In genomic region chr2:64141711-64142405, GRCh38 we compare ENCODE assay signal across 8 cellular contexts. TPM values are rescaled to one million over a fixed set of nuclear protein-coding genes. Genes with fewer than 3 reads are reported as not detected.
DNase-seq lines count a peak whose midpoint lies in the region; ATAC-seq and TF ChIP-seq lines count a peak whose summit lies in the region.

No MANE protein-coding gene starts in this region.

- H3K27ac Mint-ChIP-seq in activated CD8-positive, alpha-beta memory T cell treated with anti-CD3 and anti-CD28 coated beads, Interleukin-2, amount 10 ng/mL, durations not matched to agents 7 days and 5 days = peak overlapping the region; percentile 97
- H3K27ac Mint-ChIP-seq in activated naive CD8-positive, alpha-beta T cell treated with anti-CD3 and anti-CD28 coated beads, Interleukin-2, amount 10 ng/mL, durations not matched to agents 7 days and 5 days = peak overlapping the region; percentile 93

- no peak for TF ChIP-seq CTCF in thoracic aorta (IDR thresholded peaks at IDR 0.05)

- DNase-seq in activated CD8-positive, alpha-beta memory T cell treated with anti-CD3 and anti-CD28 coated beads, Interleukin-2, amount 10 ng/mL, durations not matched to agents 7 days and 5 days = no peak
- no peak for DNase-seq in activated CD8-positive, alpha-beta memory T cell treated with anti-CD3 and anti-CD28 coated beads, Interleukin-2, amount 50 U/mL, for 4 hours
- DNase-seq in activated naive CD8-positive, alpha-beta T cell treated with anti-CD3 and anti-CD28 coated beads, Interleukin-2, amount 10 ng/mL, durations not matched to agents 7 days and 5 days = no peak
- peak; percentile 26 for DNase-seq in left kidney (ENCODE audit: low read depth, low spot score)
- no peak for DNase-seq in thoracic aorta (ENCODE audit: low spot score)
- DNase-seq in amniotic stem cell (lab: John Stamatoyannopoulos, UW) = no peak
- no peak for DNase-seq in aorta

- no peaks in the 10 kb centered on the region for H3K36me3 ChIP-seq in thoracic aorta
- no peaks in the 10 kb centered on the region for H3K36me3 ChIP-seq in aorta (ENCODE audit: control insufficient read depth in 1 of 2, insufficient read depth in 2 of 2, low read length in 1 of 2)

- H3K9me3 Mint-ChIP-seq in activated CD8-positive, alpha-beta memory T cell treated with anti-CD3 and anti-CD28 coated beads, Interleukin-2, amount 10 ng/mL, durations not matched to agents 7 days and 5 days (ENCODE audit: low read depth) = no peaks in the 10 kb centered on the region
- no peaks in the 10 kb centered on the region for H3K9me3 Mint-ChIP-seq in activated naive CD8-positive, alpha-beta T cell treated with anti-CD3 and anti-CD28 coated beads, Interleukin-2, amount 10 ng/mL, durations not matched to agents 7 days and 5 days

- H3K27me3 ChIP-seq in thoracic aorta (replicated peaks; ENCODE audit: insufficient read depth) = no peaks in the 10 kb centered on the region
- no peaks in the 10 kb centered on the region for H3K27me3 ChIP-seq in aorta (ENCODE audit: control insufficient read depth in 1 of 2, insufficient read depth in 2 of 2, low read length in 1 of 2)

- peaks cover 49% of the 10 kb centered on the region for H3K4me1 Mint-ChIP-seq in activated CD8-positive, alpha-beta memory T cell treated with anti-CD3 and anti-CD28 coated beads, Interleukin-2, amount 10 ng/mL, durations not matched to agents 7 days and 5 days
- H3K4me1 Mint-ChIP-seq in activated naive CD8-positive, alpha-beta T cell treated with anti-CD3 and anti-CD28 coated beads, Interleukin-2, amount 10 ng/mL, durations not matched to agents 7 days and 5 days = peaks cover 40% of the 10 kb centered on the region

- peaks cover 27 to 45% of the 10 kb centered on the region in 2 donors for H3K4me1 ChIP-seq in thoracic aorta (ENCODE audit: control insufficient read depth in 1 of 2, low read depth in 2 of 2)
- H3K4me1 ChIP-seq in aorta (ENCODE audit: control insufficient read depth in 1 of 2, insufficient read depth in 2 of 2, low read length in 2 of 2) = no peaks in the 10 kb centered on the region

- POLR2A ChIA-PET in activated naive CD8-positive, alpha-beta T cell treated with anti-CD3 and anti-CD28 coated beads, Interleukin-2, amount 10 ng/mL, durations not matched to agents 7 days and 5 days (lab: Charles Lee) = interaction anchor here (0.5 to 1.5 kb wide), 6 partner anchors 9 to 465 kb away, joined by 3 to 5 read pairs (median 3); no protein-coding TSS in a partner anchor

- H3K27me3 Mint-ChIP-seq in activated CD8-positive, alpha-beta memory T cell treated with anti-CD3 and anti-CD28 coated beads, Interleukin-2, amount 10 ng/mL, durations not matched to agents 7 days and 5 days = no peaks in the 10 kb centered on the region
- H3K27me3 Mint-ChIP-seq in activated naive CD8-positive, alpha-beta T cell treated with anti-CD3 and anti-CD28 coated beads, Interleukin-2, amount 10 ng/mL, durations not matched to agents 7 days and 5 days = no peaks in the 10 kb centered on the region

- CTCF ChIA-PET in activated CD8-positive, alpha-beta memory T cell treated with anti-CD3 and anti-CD28 coated beads, Interleukin-2, amount 10 ng/mL, durations not matched to agents 7 days and 5 days (lab: Charles Lee) = interaction anchor here (0.6 to 1.6 kb wide), 4 partner anchors 36 to 855 kb away, joined by 3 read pairs; no protein-coding TSS in a partner anchor

- H3K4me3 Mint-ChIP-seq in activated CD8-positive, alpha-beta memory T cell treated with anti-CD3 and anti-CD28 coated beads, Interleukin-2, amount 10 ng/mL, durations not matched to agents 7 days and 5 days = peak overlapping the region; percentile 87
- peak overlapping the region; percentile 91 for H3K4me3 Mint-ChIP-seq in activated naive CD8-positive, alpha-beta T cell treated with anti-CD3 and anti-CD28 coated beads, Interleukin-2, amount 10 ng/mL, durations not matched to agents 7 days and 5 days

- H3K9me3 ChIP-seq in thoracic aorta (no peaks in the 10 kb centered on the region), aorta (ENCODE audit: control insufficient read depth, low read length) (no peaks in the 10 kb centered on the region)

- peaks cover 36% of the 10 kb centered on the region for H3K36me3 Mint-ChIP-seq in activated CD8-positive, alpha-beta memory T cell treated with anti-CD3 and anti-CD28 coated beads, Interleukin-2, amount 10 ng/mL, durations not matched to agents 7 days and 5 days
- H3K36me3 Mint-ChIP-seq in activated naive CD8-positive, alpha-beta T cell treated with anti-CD3 and anti-CD28 coated beads, Interleukin-2, amount 10 ng/mL, durations not matched to agents 7 days and 5 days = peaks cover 20% of the 10 kb centered on the region

- WGBS in aorta, 2 donors = 7 to 14% methylated on average over 2 of the region's 2 CpGs

- no peak for ATAC-seq in activated CD8-positive, alpha-beta memory T cell treated with anti-CD3 and anti-CD28 coated beads, Interleukin-2, amount 10 ng/mL, durations not matched to agents 7 days and 5 days
- ATAC-seq in activated naive CD8-positive, alpha-beta T cell treated with anti-CD3 and anti-CD28 coated beads, Interleukin-2, amount 10 ng/mL, durations not matched to agents 7 days and 5 days (ENCODE audit: low read depth) = no peak
- ATAC-seq in thoracic aorta (ENCODE audit: insufficient number of reproducible peaks, low FRiP score, low read depth) = no peak
- ATAC-seq in GM21526 (IDR thresholded peaks at IDR 0.05; ENCODE audit: low FRiP score, unreplicated experiment) = no peak
- ATAC-seq in aorta (ENCODE audit: low FRiP score) = no peak

- intact Hi-C loops in aorta (cut with DNase I) = loop anchor here in 1 of 2 donors (5.0 kb wide), 2 partner anchors 80 to 95 kb away; no protein-coding TSS in a partner anchor

- peak overlapping the region; percentile 49 to 53 for H3K27ac ChIP-seq in thoracic aorta
- peak overlapping the region in 1 of 2 donors; percentile 25 for H3K27ac ChIP-seq in aorta (ENCODE audit: low read depth in 1 of 2, low read length in 2 of 2)

- H3K4me3 ChIP-seq in thoracic aorta = peak overlapping the region; percentile 88
- peak overlapping the region in 1 of 2 donors; percentile 26 for H3K4me3 ChIP-seq in aorta (ENCODE audit: low read length in 2 of 2)

RNA-seq across cellular contexts. Expression of gene PELI1, which starts 2.4 kb away (rescaled TPM):
- total RNA-seq in activated CD8-positive, alpha-beta memory T cell treated with anti-CD3 and anti-CD28 coated beads, Interleukin-2, amount 10 ng/mL, durations not matched to agents 7 days and 5 days = 10 to 100 TPM; 39.0 to 40.1 TPM
- total RNA-seq in activated naive CD8-positive, alpha-beta T cell treated with anti-CD3 and anti-CD28 coated beads, Interleukin-2, amount 10 ng/mL, durations not matched to agents 7 days and 5 days = 10 to 100 TPM; 22.6 to 25.7 TPM
- total RNA-seq in thoracic aorta (10 to 100 TPM; 23.4 to 30.7 TPM), aorta (10 to 100 TPM; 36.7 to 38.0 TPM)
- polyA plus RNA-seq in aorta = 10 to 100 TPM; 11.1 to 11.2 TPM
